In genomic region chr7:28509256-28510021, GRCh38 we compare ENCODE assay signal across 1 cellular context.
TF ChIP-seq lines count a peak whose summit lies in the region.

No MANE protein-coding gene starts in this region.

TF ChIP-seq in GM12878, 131 proteins besides CTCF, POLR2A, EP300 and RAD21 (continued from another document and continues in another):
- TF ChIP-seq ZBTB11 (CRISPR knock-in tag; IDR thresholded peaks at IDR 0.05) (no peak), RCOR1 (conservative IDR thresholded peaks at IDR 0.05; ENCODE audit: low read depth, low read length) (no peak), TARDBP (IDR thresholded peaks at IDR 0.05; ENCODE audit: borderline replicate concordance) (no peak; the same call in 1 of the 2 replicates), E2F4 (IDR thresholded peaks at IDR 0.05; ENCODE audit: low read depth, low read length) (no peak), USF1 (IDR thresholded peaks at IDR 0.05; ENCODE audit: borderline replicate concordance, extremely low read length, insufficient read depth, low read depth, low read length) (peak; percentile 27), TCF7 (IDR thresholded peaks at IDR 0.05; ENCODE audit: borderline replicate concordance) (peak; percentile 39; the same call in 1 of the 2 replicates), BHLHE40 (IDR thresholded peaks at IDR 0.05; ENCODE audit: borderline replicate concordance in 1 of 2, low read depth in 2 of 2, low read length in 1 of 2) (peak in 1 of 2 experiments; percentile 70; a peak in 1 of 4 replicates), CHD2 (IDR thresholded peaks at IDR 0.05; ENCODE audit: borderline replicate concordance, low read depth, low read length) (peak; percentile 54; the same call in 1 of the 2 replicates), KLF5 (IDR thresholded peaks at IDR 0.05; ENCODE audit: partially characterized antibody) (peak; percentile 53), MTA2 (IDR thresholded peaks at IDR 0.05; ENCODE audit: low read depth) (peak; percentile 79), USF2 (IDR thresholded peaks at IDR 0.05; ENCODE audit: borderline replicate concordance, low read depth, low read length) (peak; percentile 20; the same call in 1 of the 2 replicates), IRF3 (IDR thresholded peaks at IDR 0.05) (no peak), ESRRA (IDR thresholded peaks at IDR 0.05; ENCODE audit: low read length) (no peak), NKRF (conservative IDR thresholded peaks at IDR 0.05) (no peak), RELA (IDR thresholded peaks at IDR 0.05; ENCODE audit: borderline replicate concordance, partially characterized antibody) (peak; percentile 82), CBX3 (IDR thresholded peaks at IDR 0.05; ENCODE audit: borderline replicate concordance, low read depth) (no peak), PAX5 (IDR thresholded peaks at IDR 0.05; ENCODE audit: borderline replicate concordance, low read depth, low read length) (peak; percentile 81; the same call in 1 of the 2 replicates), STAT3 (IDR thresholded peaks at IDR 0.05; ENCODE audit: low read depth, low read length) (0 out of 2 replicates have a peak, but pooled peaks have one; percentile 41), FOXK2 (IDR thresholded peaks at IDR 0.05) (no peak), KDM1A (IDR thresholded peaks at IDR 0.05; ENCODE audit: borderline replicate concordance) (no peak), EED (IDR thresholded peaks at IDR 0.05; ENCODE audit: low read depth) (peak; percentile 85), WRNIP1 (IDR thresholded peaks at IDR 0.05; ENCODE audit: borderline replicate concordance, low read depth, low read length) (no peak), FOXM1 (IDR thresholded peaks at IDR 0.05; ENCODE audit: low read depth, low read length) (peak; percentile 78), IRF4 (IDR thresholded peaks at IDR 0.05; ENCODE audit: low read depth, low read length) (peak; percentile 73), SRF (IDR thresholded peaks at IDR 0.05; ENCODE audit: low read depth in 2 of 2, low read length in 2 of 2) (0 out of 4 replicates have a peak, but pooled peaks of 1 of the 2 experiments have one; percentile 18), RFX5 (IDR thresholded peaks at IDR 0.05; ENCODE audit: low read depth, low read length) (no peak), SMC3 (IDR thresholded peaks at IDR 0.05; ENCODE audit: borderline replicate concordance, low read length) (no peak; the same call in 1 of the 2 replicates), CREB1 (IDR thresholded peaks at IDR 0.05; ENCODE audit: low read depth) (peak; percentile 42; the same call in 1 of the 2 replicates), CUX1 (IDR thresholded peaks at IDR 0.05; ENCODE audit: insufficient replicate concordance, low read depth, low read length) (no peak), RELB (IDR thresholded peaks at IDR 0.05; ENCODE audit: low read depth) (peak; percentile 89), FOS (IDR thresholded peaks at IDR 0.05; ENCODE audit: borderline replicate concordance, extremely low read depth, insufficient read length) (no peak), HDGF (IDR thresholded peaks at IDR 0.05) (peak; percentile 94), ZZZ3 (IDR thresholded peaks at IDR 0.05; ENCODE audit: control insufficient read depth, insufficient read length, low read depth) (no peak), NR2F1 (conservative IDR thresholded peaks at IDR 0.05) (peak; percentile 42; the same call in 1 of the 2 replicates), YY1 (IDR thresholded peaks at IDR 0.05; ENCODE audit: low read depth, low read length) (peak; percentile 55; the same call in 1 of the 2 replicates), JUNB (IDR thresholded peaks at IDR 0.05) (peak; percentile 83), ZNF207 (IDR thresholded peaks at IDR 0.05; ENCODE audit: borderline replicate concordance) (peak; percentile 68; the same call in 1 of the 2 replicates), ATF3 (IDR thresholded peaks at IDR 0.05; ENCODE audit: borderline replicate concordance, extremely low read depth, low read depth, low read length) (no peak), DPF2 (IDR thresholded peaks at IDR 0.05) (peak; percentile 59), NR2C1 (IDR thresholded peaks at IDR 0.05) (no peak), YBX1 (IDR thresholded peaks at IDR 0.05) (no peak), RAD51 (IDR thresholded peaks at IDR 0.05) (peak; percentile 87), ATF7 (IDR thresholded peaks at IDR 0.05; ENCODE audit: low read depth) (peak; percentile 77), SIN3A (IDR thresholded peaks at IDR 0.05; ENCODE audit: low read depth, low read length) (no peak), NRF1 (conservative IDR thresholded peaks at IDR 0.05; ENCODE audit: low read depth, low read length) (no peak), MYB (IDR thresholded peaks at IDR 0.05; ENCODE audit: borderline replicate concordance, low read depth, low read length) (peak; percentile 41; the same call in 1 of the 2 replicates), JUND (IDR thresholded peaks at IDR 0.05; ENCODE audit: low read depth, low read length) (no peak), HDAC6 (IDR thresholded peaks at IDR 0.05; ENCODE audit: unreplicated experiment) (no peak)
